ENCODE assay signal across 14 cellular contexts in genomic region chrX:25007059-25008053, GRCh38. TPM values are rescaled to one million over a fixed set of nuclear protein-coding genes. Genes with fewer than 3 reads are reported as not detected.
DNase-seq lines count a peak whose midpoint lies in the region; ATAC-seq and TF ChIP-seq lines count a peak whose summit lies in the region.
"Had no signal": no experiment of that assay in that cellular context is flagged by ENCODE, and none has a peak within 500 bp of the region (broad histone marks: within the 10 kb centered on the region; RNA-seq: fewer than 3 reads in every experiment).

No MANE protein-coding gene starts in this region.

- TF ChIP-seq POLR2A in gastrocnemius medialis (IDR thresholded peaks at IDR 0.05), result no peak

- in situ Hi-C loops in gastrocnemius medialis (cut with MboI; ENCODE audit: low sequenced_read_pairs in 4 of 4), result loop anchor here in 2 of 4 donors (25.0 kb wide), 1 partner anchor 170 kb away; no protein-coding TSS in a partner anchor

- CTCF ChIA-PET in PC-3 (lab: Charles Lee) (no interaction called here), T-cell (lab: Charles Lee) (no interaction called here)

- no peaks in the 10 kb centered on the region for H3K36me3 ChIP-seq in PC-3 (ENCODE audit: low read depth, low read length)
- no peaks in the 10 kb centered on the region for H3K36me3 ChIP-seq in iPS DF 6.9 (ENCODE audit: control insufficient read depth, insufficient read depth, low read length)
- H3K36me3 ChIP-seq in gastrocnemius medialis, result no peaks in the 10 kb centered on the region
- H3K36me3 ChIP-seq: thyroid gland had no signal

- peaks cover 2% of the 10 kb centered on the region in 2 donors for H3K36me3 Mint-ChIP-seq in activated T-cell treated with anti-CD3 and anti-CD28 coated beads, Interleukin-2, amount 50 U/mL, for 72 hours (ENCODE audit: insufficient read depth in 2 of 2)
- H3K36me3 Mint-ChIP-seq in T-cell, result no peaks in the 10 kb centered on the region

- no peaks in the 10 kb centered on the region for H4K20me1 ChIP-seq in PC-3 (ENCODE audit: low read length)

- TF ChIP-seq CTCF in PC-3 (conservative IDR thresholded peaks at IDR 0.05; ENCODE audit: low read depth, low read length) (no peak), gastrocnemius medialis (IDR thresholded peaks at IDR 0.05 in 4 of 5, conservative IDR thresholded peaks at IDR 0.05 in 1 of 5) (no peak)

- no peaks in the 10 kb centered on the region for H3K9me2 ChIP-seq in PC-3 (replicated peaks; ENCODE audit: low read length)

- H3K27me3 Mint-ChIP-seq in activated T-cell treated with anti-CD3 and anti-CD28 coated beads, Interleukin-2, amount 50 U/mL, for 72 hours (ENCODE audit: low read depth), result peaks cover 73% of the 10 kb centered on the region
- peaks cover 54 to 60% of the 10 kb centered on the region in 2 donors for H3K27me3 Mint-ChIP-seq in T-cell

- DNase-seq in activated T-cell treated with anti-CD3 and anti-CD28 coated beads, Interleukin-2, amount 50 U/mL, for 72 hours, result no peak
- DNase-seq in activated T-cell treated with anti-CD3 and anti-CD28 coated beads, Interleukin-2, amount 50 U/mL, for 1 hour, result no peak
- DNase-seq in PC-3 (no peak), iPS DF 6.9 (ENCODE audit: low read depth, low spot score) (no peak), gastrocnemius medialis (no peak), T-cell (no peak)
- DNase-seq: activated CD8-positive, alpha-beta memory T cell treated with anti-CD3 and anti-CD28 coated beads, Interleukin-2, amount 50 U/mL, for 4 hours; NCI-H2171 treated with DMSO at 0.1 percent for 48 hours; SW 1271; thyroid gland had no signal

- peaks cover 23% of the 10 kb centered on the region for H3K4me1 Mint-ChIP-seq in activated T-cell treated with anti-CD3 and anti-CD28 coated beads, Interleukin-2, amount 50 U/mL, for 72 hours (ENCODE audit: low read depth)
- H3K4me1 Mint-ChIP-seq in T-cell, result peaks cover 12 to 25% (median 18%) of the 10 kb centered on the region in 3 donors

- H3K27ac ChIP-seq in PC-3 (ENCODE audit: low read length) (no peak overlapping the region), iPS DF 6.9 (ENCODE audit: low read length) (no peak overlapping the region), gastrocnemius medialis (peak overlapping the region in 3 of 4 donors; percentile 20 to 93 (median 78))
- H3K27ac ChIP-seq: thyroid gland had no signal

- peak overlapping the region; percentile 67 to 69 for H3K4me3 Mint-ChIP-seq in activated T-cell treated with anti-CD3 and anti-CD28 coated beads, Interleukin-2, amount 50 U/mL, for 72 hours
- H3K4me3 Mint-ChIP-seq in T-cell, result no peak overlapping the region

- H3K9me3 ChIP-seq in PC-3 (ENCODE audit: low read length) (no peaks in the 10 kb centered on the region), iPS DF 6.9 (ENCODE audit: control insufficient read depth, insufficient read depth, low read length) (no peaks in the 10 kb centered on the region), gastrocnemius medialis (no peaks in the 10 kb centered on the region)
- H3K9me3 ChIP-seq: thyroid gland had no signal

- BruUV-seq in PC-3 (replicated peaks; lab: Mats Ljungman, UMichigan), result no TSS peak

- no peaks in the 10 kb centered on the region for H3K79me2 ChIP-seq in PC-3 (ENCODE audit: low read length)

- H3K27me3 ChIP-seq in PC-3 (ENCODE audit: low read length) (peaks cover 80% of the 10 kb centered on the region), iPS DF 6.9 (ENCODE audit: control insufficient read depth, insufficient read depth, low read length) (peaks cover 87% of the 10 kb centered on the region), gastrocnemius medialis (peaks cover 0 to 20% (median 7%) of the 10 kb centered on the region in 3 donors)

- POLR2A ChIA-PET in PC-3 (lab: Charles Lee; ENCODE audit: unreplicated experiment), result no interaction called here
- POLR2A ChIA-PET in T-cell (lab: Charles Lee), result interaction anchor here in 1 of 2 donors (0.7 kb wide), 1 partner anchor 241 kb away, joined by 3 read pairs; no protein-coding TSS in a partner anchor

- no peak overlapping the region for H3K27ac Mint-ChIP-seq in activated T-cell treated with anti-CD3 and anti-CD28 coated beads, Interleukin-2, amount 50 U/mL, for 72 hours
- no peak overlapping the region for H3K27ac Mint-ChIP-seq in T-cell

- H3K4me2 ChIP-seq in PC-3 (ENCODE audit: low read length), result peak overlapping the region; percentile 68

- H3K4me3 ChIP-seq in PC-3 (ENCODE audit: low read length), result peak overlapping the region; percentile 44; the same call in 1 of the 2 replicates
- peak overlapping the region; percentile 18; the same call in 1 of the 2 replicates for H3K4me3 ChIP-seq in iPS DF 6.9 (ENCODE audit: low read length)
- no peak overlapping the region for H3K4me3 ChIP-seq in gastrocnemius medialis
- H3K4me3 ChIP-seq: thyroid gland had no signal

- H3K9me3 Mint-ChIP-seq in activated T-cell treated with anti-CD3 and anti-CD28 coated beads, Interleukin-2, amount 50 U/mL, for 72 hours, result no peaks in the 10 kb centered on the region
- H3K9me3 Mint-ChIP-seq in T-cell, result no peaks in the 10 kb centered on the region

- H2AFZ ChIP-seq in PC-3 (ENCODE audit: low read length), result no peak overlapping the region

- H3K4me1 ChIP-seq in PC-3 (ENCODE audit: insufficient read depth, low read length) (peaks cover 8% of the 10 kb centered on the region; the same call in 1 of the 2 replicates), iPS DF 6.9 (ENCODE audit: control insufficient read depth, insufficient read depth, low read length) (peaks cover 6% of the 10 kb centered on the region; the same call in 1 of the 2 replicates), gastrocnemius medialis (peaks cover 0 to 4% of the 10 kb centered on the region in 2 donors)

- H3F3A ChIP-seq in PC-3 (ENCODE audit: low read length, unreplicated experiment), result no peaks in the 10 kb centered on the region

- intact Hi-C loops in PC-3 (cut with micrococcal nuclease), result loop anchor here (5.0 to 10.0 kb wide), 2 partner anchors 135 to 173 kb away; no protein-coding TSS in a partner anchor
- intact Hi-C loops in gastrocnemius medialis (cut with DNase I; ENCODE audit: low total_unique reads), result no loop called here

- WGBS in iPS DF 6.9 (ENCODE audit: insufficient coverage, insufficient read length), result no CpG with 5 or more reads among the region's 64 CpGs

- H3K9ac ChIP-seq in PC-3 (ENCODE audit: low read length), result no peak overlapping the region

- ATAC-seq in activated T-cell treated with anti-CD3 and anti-CD28 coated beads, Interleukin-2, amount 50 U/mL, for 72 hours (replicated peaks in 1 of 2), result peak in 1 of 2 donors; percentile 15
- ATAC-seq in PC-3 (peak; percentile 30), gastrocnemius medialis (no peak), T-cell (replicated peaks in 1 of 4) (no peak), HG02610 (IDR thresholded peaks at IDR 0.05; ENCODE audit: unreplicated experiment) (no peak), GM18868 (IDR thresholded peaks at IDR 0.05; ENCODE audit: unreplicated experiment) (no peak)

RNA-seq across cellular contexts. Expression of gene ARX, which starts 8.4 kb away (rescaled TPM):
- total RNA-seq in activated T-cell treated with anti-CD3 and anti-CD28 coated beads, Interleukin-2, amount 50 U/mL, for 72 hours, result not detected
- not detected in 2 replicates for total RNA-seq in PC-3 (2014; rRNA removed)
- 1 to 10 TPM; 2.3 to 5.1 (median 3.5) TPM for total RNA-seq in gastrocnemius medialis
- not detected for total RNA-seq in T-cell
- total RNA-seq: epithelial cell of proximal tubule, RPMI7951 had no signal

Comparison
In these comparisons a context has a peak if more than half of its experiments do, and no peak if none do; other contexts are left out.
1. H3K4me3 Mint-ChIP-seq: peak in activated T-cell treated with anti-CD3 and anti-CD28 coated beads, Interleukin-2, amount 50 U/mL, for 72 hours (2 of 2); none in T-cell (0 of 3).
2. H3K27ac ChIP-seq: peak in gastrocnemius medialis (3 of 4); none in PC-3 (single experiment) and iPS DF 6.9 (single experiment).
3. H3K4me3 ChIP-seq: peak in PC-3 (single experiment) and iPS DF 6.9 (single experiment); none in gastrocnemius medialis (0 of 4).